In genomic region chr15:89809787-89810148, GRCh38 we compare ENCODE assay signal across 19 cellular contexts. TPM values are rescaled to one million over a fixed set of nuclear protein-coding genes. Genes with fewer than 3 reads are reported as not detected.
DNase-seq lines count a peak whose midpoint lies in the region; ATAC-seq and TF ChIP-seq lines count a peak whose summit lies in the region.
"Had no signal": no experiment of that assay in that cellular context is flagged by ENCODE, and none has a peak within 500 bp of the region (broad histone marks: within the 10 kb centered on the region; RNA-seq: fewer than 3 reads in every experiment).

No MANE protein-coding gene starts in this region.

- no peak for TF ChIP-seq CTCF in H9 (conservative IDR thresholded peaks at IDR 0.05)
- TF ChIP-seq CTCF in PC-9 (conservative IDR thresholded peaks at IDR 0.05) = no peak
- TF ChIP-seq CTCF in endothelial cell (IDR thresholded peaks at IDR 0.05; ENCODE audit: unreplicated experiment) = no peak
- TF ChIP-seq CTCF in neutrophil (IDR thresholded peaks at IDR 0.05) = no peak

- H3K4me3 Mint-ChIP-seq in H9 (no peak overlapping the region; a peak in 1 of 5 replicates), endothelial cell (ENCODE audit: unreplicated experiment) (peak overlapping the region; percentile 37)
- H3K4me3 Mint-ChIP-seq in CD8-positive, alpha-beta memory T cell = no peak overlapping the region
- H3K4me3 Mint-ChIP-seq: CD8-positive, alpha-beta T cell had no signal

- H3K27ac ChIP-seq in H9 (ENCODE audit: insufficient read length, low read depth, low read length) (no peak overlapping the region), PC-9 (no peak overlapping the region; the same call in 1 of the 2 replicates), neutrophil (peak overlapping the region; percentile 58)
- H3K27ac ChIP-seq in CD8-positive, alpha-beta memory T cell (ENCODE audit: low read depth, low read length) = no peak overlapping the region
- H3K27ac ChIP-seq: KMS-11 had no signal

- CTCF ChIA-PET in PC-9 (lab: Charles Lee) = no interaction called here
- CTCF ChIA-PET in CD8-positive, alpha-beta memory T cell (lab: Charles Lee) = no interaction called here

- no peak overlapping the region for H3K4ac ChIP-seq in H9 (ENCODE audit: low read depth, low read length)

- no CpG with 5 or more reads among the region's 5 CpGs for WGBS in H9 (ENCODE audit: extremely low coverage, insufficient read length, low lambda C conversion rate)

- no peak for DNase-seq in H9
- no peak for DNase-seq in PC-9
- DNase-seq in endothelial cell (ENCODE audit: low spot score) = no peak
- no peak for DNase-seq in CD8-positive, alpha-beta memory T cell
- DNase-seq in NCI-H1436 (lab: John Stamatoyannopoulos, UW) = no peak
- DNase-seq: BE2C; CD8-positive, alpha-beta T cell; DND-41; GDM1; NCI-H1092 treated with DMSO at 0.1 percent for 48 hours; NCI-H187; NCI-H82; SIG-M5 had no signal

- no peaks in the 10 kb centered on the region for H3K36me3 Mint-ChIP-seq in H9 (ENCODE audit: insufficient read depth in 1 of 3, low read depth in 3 of 3)
- H3K36me3 Mint-ChIP-seq in endothelial cell (ENCODE audit: low read depth, unreplicated experiment) = peaks cover 29% of the 10 kb centered on the region
- H3K36me3 Mint-ChIP-seq in CD8-positive, alpha-beta memory T cell = peaks cover 0 to 3% (median 2%) of the 10 kb centered on the region in 3 donors
- H3K36me3 Mint-ChIP-seq: CD8-positive, alpha-beta T cell had no signal

- H3K4me1 ChIP-seq in H9 (ENCODE audit: insufficient read depth, low read length) (no peaks in the 10 kb centered on the region), PC-9 (replicated peaks; ENCODE audit: insufficient read depth) (peaks cover 41% of the 10 kb centered on the region), neutrophil (ENCODE audit: control insufficient read depth in 1 of 2, insufficient read depth in 1 of 2, low read depth in 1 of 2, low read length in 1 of 2) (peaks cover 33 to 55% of the 10 kb centered on the region in 2 experiments)
- H3K4me1 ChIP-seq in CD8-positive, alpha-beta memory T cell (ENCODE audit: insufficient read depth, low read length) = no peaks in the 10 kb centered on the region
- H3K4me1 ChIP-seq: BE2C had no signal

- no peak overlapping the region for H3K9ac ChIP-seq in H9 (ENCODE audit: extremely low read depth, insufficient read length, low read length)
- H3K9ac ChIP-seq: KMS-11 had no signal

- no peak overlapping the region for H4K5ac ChIP-seq in H9 (ENCODE audit: insufficient read length, low read depth, low read length)

- no peaks in the 10 kb centered on the region for H3K9me3 Mint-ChIP-seq in H9
- H3K9me3 Mint-ChIP-seq in endothelial cell (ENCODE audit: unreplicated experiment) = no peaks in the 10 kb centered on the region
- H3K9me3 Mint-ChIP-seq in CD8-positive, alpha-beta memory T cell = no peaks in the 10 kb centered on the region
- H3K9me3 Mint-ChIP-seq: CD8-positive, alpha-beta T cell had no signal

- POLR2A ChIA-PET in PC-9 (lab: Charles Lee; ENCODE audit: unreplicated experiment) = no interaction called here
- POLR2A ChIA-PET in CD8-positive, alpha-beta memory T cell (lab: Charles Lee) = no interaction called here

- H2AFZ ChIP-seq in H9 (ENCODE audit: low read length) (no peak overlapping the region), PC-9 (no peak overlapping the region)

- H4K20me1 ChIP-seq in H9 (ENCODE audit: control insufficient read depth, insufficient read depth, insufficient read length) (no peaks in the 10 kb centered on the region), PC-9 (ENCODE audit: insufficient read depth) (peaks cover 31% of the 10 kb centered on the region)

- H3K9me2 ChIP-seq in PC-9 (ENCODE audit: insufficient read depth) = no peaks in the 10 kb centered on the region

- no peak overlapping the region for H3T11ph ChIP-seq in H9 (ENCODE audit: low read length)

- peaks cover 6% of the 10 kb centered on the region; the same call in 1 of the 2 replicates for H3K27me3 ChIP-seq in H9 (ENCODE audit: insufficient read depth, low read length)
- H3K27me3 ChIP-seq in PC-9 (ENCODE audit: insufficient read depth, low read depth) = no peaks in the 10 kb centered on the region
- H3K27me3 ChIP-seq in neutrophil = no peaks in the 10 kb centered on the region
- peaks cover 8% of the 10 kb centered on the region for H3K27me3 ChIP-seq in CD8-positive, alpha-beta memory T cell (ENCODE audit: insufficient read depth, low read length, poor library complexity, severe bottlenecking)
- H3K27me3 ChIP-seq: BE2C, MG63 had no signal

- no peak overlapping the region for H2BK15ac ChIP-seq in H9 (ENCODE audit: low read depth, low read length)

- no peak overlapping the region for H2AK5ac ChIP-seq in H9 (ENCODE audit: insufficient read length, low read length)

- H4K8ac ChIP-seq in H9 (replicated peaks; ENCODE audit: insufficient read length, low read depth, low read length) = no peak overlapping the region

- H3K27ac Mint-ChIP-seq in H9 (peak overlapping the region in 2 of 3 experiments; percentile 10 to 54; a peak in 1 of 7 replicates), endothelial cell (ENCODE audit: unreplicated experiment) (peak overlapping the region; percentile 63)
- H3K27ac Mint-ChIP-seq in CD8-positive, alpha-beta memory T cell = no peak overlapping the region
- H3K27ac Mint-ChIP-seq: CD8-positive, alpha-beta T cell had no signal

- no peak overlapping the region for H3K23ac ChIP-seq in H9 (ENCODE audit: insufficient read length, low read depth, low read length)

- no TSS peak for BruUV-seq in PC-9 (replicated peaks; lab: Mats Ljungman, UMichigan)

- peaks cover 13% of the 10 kb centered on the region for H3K27me3 Mint-ChIP-seq in H9 (ENCODE audit: low read depth)
- peaks cover 20% of the 10 kb centered on the region for H3K27me3 Mint-ChIP-seq in endothelial cell (ENCODE audit: unreplicated experiment)
- peaks cover 17 to 30% of the 10 kb centered on the region in 2 donors for H3K27me3 Mint-ChIP-seq in CD8-positive, alpha-beta memory T cell

- H3K79me2 ChIP-seq in H9 (ENCODE audit: insufficient read depth, low read length) = no peaks in the 10 kb centered on the region
- H3K79me2 ChIP-seq in PC-9 (ENCODE audit: low read depth) = peaks cover 85% of the 10 kb centered on the region

- H3K36me3 ChIP-seq in PC-9 (ENCODE audit: low read depth) (peaks cover 17% of the 10 kb centered on the region; the same call in 1 of the 2 replicates), neutrophil (peaks cover 81% of the 10 kb centered on the region)
- no peaks in the 10 kb centered on the region for H3K36me3 ChIP-seq in CD8-positive, alpha-beta memory T cell (ENCODE audit: insufficient read depth, low read length)
- H3K36me3 ChIP-seq: BE2C had no signal

- no peak overlapping the region for H2BK120ac ChIP-seq in H9 (ENCODE audit: low read depth, low read length, poor library complexity, severe bottlenecking)

- H3K79me1 ChIP-seq in H9 (ENCODE audit: insufficient read depth, low read depth, low read length, poor library complexity, severe bottlenecking) = no peaks in the 10 kb centered on the region

- no peak overlapping the region for H2BK12ac ChIP-seq in H9 (ENCODE audit: insufficient read length, low read depth, low read length)

- H3K4me3 ChIP-seq in PC-9 (no peak overlapping the region), neutrophil (ENCODE audit: low read depth in 1 of 2, low read length in 1 of 2) (no peak overlapping the region)
- no peak overlapping the region for H3K4me3 ChIP-seq in CD8-positive, alpha-beta memory T cell (ENCODE audit: low read length)
- H3K4me3 ChIP-seq: MG63 had no signal

- H3F3A ChIP-seq in PC-9 (ENCODE audit: insufficient read depth, low read depth) = peaks cover 14% of the 10 kb centered on the region; the same call in 1 of the 2 replicates

- H3K18ac ChIP-seq in H9 (ENCODE audit: insufficient read length, low read depth, low read length) = no peak overlapping the region

- H3K23me2 ChIP-seq in H9 (ENCODE audit: insufficient read length, low read depth, low read length, poor library complexity, severe bottlenecking) = peaks cover 3% of the 10 kb centered on the region

- intact Hi-C loops in PC-9 (cut with micrococcal nuclease; ENCODE audit: unreplicated experiment) = loop anchor here (5.0 kb wide), 2 partner anchors 57 to 68 kb away; partner anchors contain the start of gene MESP1

- H3K14ac ChIP-seq in H9 (ENCODE audit: insufficient read depth, low read length) = no peak overlapping the region

- no peak overlapping the region for H2BK20ac ChIP-seq in H9 (ENCODE audit: low read depth, low read length, poor library complexity, severe bottlenecking)

- no peak for ATAC-seq in HG03571 (IDR thresholded peaks at IDR 0.05; ENCODE audit: unreplicated experiment)
- ATAC-seq: CD8-positive, alpha-beta T cell; HCT116 had no signal

- H3K56ac ChIP-seq in H9 (ENCODE audit: insufficient read length, low read depth, low read length) = no peak overlapping the region

- peaks cover 8 to 27% of the 10 kb centered on the region in 2 experiments; a peak in 3 of 4 replicates for H3K4me1 Mint-ChIP-seq in H9
- peaks cover 31% of the 10 kb centered on the region for H3K4me1 Mint-ChIP-seq in endothelial cell (ENCODE audit: unreplicated experiment)
- peaks cover 0 to 3% (median 3%) of the 10 kb centered on the region in 3 donors for H3K4me1 Mint-ChIP-seq in CD8-positive, alpha-beta memory T cell

- H2BK5ac ChIP-seq in H9 (ENCODE audit: insufficient read length, low read length) = no peak overlapping the region

- no peaks in the 10 kb centered on the region for H3K9me3 ChIP-seq in H9 (ENCODE audit: control insufficient read depth, low read depth, low read length)
- H3K9me3 ChIP-seq in PC-9 (ENCODE audit: insufficient read depth, low read depth) = no peaks in the 10 kb centered on the region
- no peaks in the 10 kb centered on the region for H3K9me3 ChIP-seq in neutrophil
- no peaks in the 10 kb centered on the region for H3K9me3 ChIP-seq in CD8-positive, alpha-beta memory T cell (ENCODE audit: low read length)
- H3K9me3 ChIP-seq: BE2C, MG63 had no signal

- H3K4me2 ChIP-seq in H9 (ENCODE audit: insufficient read depth, insufficient read length, low read length) (no peak overlapping the region), PC-9 (peak overlapping the region; percentile 10; the same call in 1 of the 2 replicates)
- H3K4me2 ChIP-seq: KMS-11 had no signal

- H4K91ac ChIP-seq in H9 (ENCODE audit: insufficient read length, low read depth, low read length) = no peak overlapping the region

RNA-seq across cellular contexts. Expression of gene ANPEP, which starts 4.9 kb away (rescaled TPM):
- total RNA-seq in H9 (2021) (3.5 and 3.6 TPM in 2 replicates), PC-9 (2021) (172 and 175 TPM in 2 replicates), endothelial cell (ENCODE audit: unreplicated experiment) (203 TPM)
- total RNA-seq in CD8-positive, alpha-beta memory T cell = under 1 TPM; 0.85 to 1.00 TPM
- polyA plus RNA-seq in CD8-positive, alpha-beta memory T cell = not detected

RNA-seq across cellular contexts. Expression of gene MESP2, which starts 33.6 kb away (rescaled TPM):
- total RNA-seq in H9 (2021) = 0.28 TPM in 1 of 2 replicates, not detected in the other
- 1.3 and 2.4 TPM in 2 replicates for total RNA-seq in PC-9 (2021)
- 0.33 TPM for total RNA-seq in endothelial cell (ENCODE audit: unreplicated experiment)
- not detected for total RNA-seq in CD8-positive, alpha-beta memory T cell
- not detected for polyA plus RNA-seq in CD8-positive, alpha-beta memory T cell
- total RNA-seq: CD8-positive, alpha-beta T cell; NCI-H460 had no signal

RNA-seq across cellular contexts. Expression of gene MESP1, which starts 58.7 kb away (rescaled TPM):
- total RNA-seq in H9 (2021) (not detected in 2 replicates), PC-9 (2021) (8.5 and 17.8 TPM in 2 replicates), endothelial cell (ENCODE audit: unreplicated experiment) (not detected)
- total RNA-seq in CD8-positive, alpha-beta memory T cell = 1 to 10 TPM; 5.3 to 5.6 TPM
- 0.60 TPM for polyA plus RNA-seq in CD8-positive, alpha-beta memory T cell

Comparison
In these comparisons a context has a peak if more than half of its experiments do, and no peak if none do; other contexts are left out.
1. H3K27ac Mint-ChIP-seq: peak in H9 (2 of 3) and endothelial cell (single experiment); none in CD8-positive, alpha-beta memory T cell (0 of 8).
2. RNA of gene ANPEP, which starts 4.9 kb away (total RNA-seq): 203 TPM in endothelial cell (single experiment) and 172 to 175 TPM in PC-9; 3.5 to 3.6 TPM in H9 and 0.85 to 1.00 TPM in CD8-positive, alpha-beta memory T cell; every median in the first group is over 10 times any median in the second.